ENCODE assay signal across 20 cellular contexts in genomic region chr11:60454212-60454611, GRCh38. TPM values are rescaled to one million over a fixed set of nuclear protein-coding genes. Genes with fewer than 3 reads are reported as not detected.
DNase-seq lines count a peak whose midpoint lies in the region; ATAC-seq, FAIRE-seq and TF ChIP-seq lines count a peak whose summit lies in the region.
"Had no signal": no experiment of that assay in that cellular context is flagged by ENCODE, and none has a peak within 500 bp of the region (broad histone marks: within the 10 kb centered on the region; RNA-seq: fewer than 3 reads in every experiment).

No MANE protein-coding gene starts in this region.

- intact Hi-C loops in spleen (cut with DNase I; ENCODE audit: low total_unique reads) = no loop called here

- peak overlapping the region in 6 of 11 experiments; percentile 7 to 85 (median 72); a peak in 11 of 22 replicates for H3K4me2 ChIP-seq in BLaER1 treated with 17β-estradiol and CSF1 and Interleukin-3, amounts not matched to agents 10 nM and 100 nM

- TF ChIP-seq POLR2A in spleen (IDR thresholded peaks at IDR 0.05) = no peak

- H3K27ac ChIP-seq in BLaER1 treated with 17β-estradiol and CSF1 and Interleukin-3, amounts not matched to agents 10 nM and 100 nM = no peak overlapping the region
- peak overlapping the region in 7 of 8 donors; percentile 34 to 85 (median 77) for H3K27ac ChIP-seq in spleen
- H3K27ac ChIP-seq: C4-2B, RWPE1 had no signal

- peaks cover 5% of the 10 kb centered on the region for H3K9me3 Mint-ChIP-seq in activated naive CD8-positive, alpha-beta T cell treated with anti-CD3 and anti-CD28 coated beads for 36 hours

- peaks cover 5% of the 10 kb centered on the region for H3K4me1 Mint-ChIP-seq in activated naive CD8-positive, alpha-beta T cell treated with anti-CD3 and anti-CD28 coated beads for 36 hours

- peak; percentile 70 for FAIRE-seq in GM19239 (lab: Jason Lieb, UNC)
- FAIRE-seq: A204.1 had no signal

- ATAC-seq in GM19328 (IDR thresholded peaks at IDR 0.05; ENCODE audit: unreplicated experiment) = no peak
- ATAC-seq: PC-3, SK-N-SH treated with all-trans-retinoic acid at 6 μM for 48 hours had no signal

- peaks cover 5% of the 10 kb centered on the region for H3K27me3 Mint-ChIP-seq in activated naive CD8-positive, alpha-beta T cell treated with anti-CD3 and anti-CD28 coated beads for 36 hours

- no peak for DNase-seq in GM19239 (ENCODE audit: insufficient read length, low spot score)
- DNase-seq in activated naive CD8-positive, alpha-beta T cell treated with anti-CD3 and anti-CD28 coated beads for 36 hours = no peak
- DNase-seq in spleen = no peak
- DNase-seq in GM10266 (ENCODE audit: extremely low spot score) = no peak
- DNase-seq in C1 segment of cervical spinal cord (lab: John Stamatoyannopoulos, UW) = no peak
- DNase-seq: DMS79, NCI-H1092 treated with DMSO at 0.1 percent for 48 hours, NCI-H1694, NCI-H2081 treated with DMSO at 0.1 percent for 48 hours, NCI-H510A, NCI-H774, PC-3, SIG-M5 had no signal

- peaks cover 11 to 22% (median 15%) of the 10 kb centered on the region in 11 experiments for H3K9me3 ChIP-seq in BLaER1 treated with 17β-estradiol and CSF1 and Interleukin-3, amounts not matched to agents 10 nM and 100 nM (replicated peaks in 1 of 11)
- H3K9me3 ChIP-seq in spleen = no peaks in the 10 kb centered on the region

- H3K4me3 Mint-ChIP-seq in activated naive CD8-positive, alpha-beta T cell treated with anti-CD3 and anti-CD28 coated beads for 36 hours = no peak overlapping the region

- H3K27me3 ChIP-seq in BLaER1 treated with 17β-estradiol and CSF1 and Interleukin-3, amounts not matched to agents 10 nM and 100 nM = no peaks in the 10 kb centered on the region
- no peaks in the 10 kb centered on the region for H3K27me3 ChIP-seq in spleen (replicated peaks in 1 of 7)

- TF ChIP-seq CTCF in spleen (IDR thresholded peaks at IDR 0.05 in 8 of 11, conservative IDR thresholded peaks at IDR 0.05 in 3 of 11) (no peak), GM10266 (IDR thresholded peaks at IDR 0.05; ENCODE audit: control insufficient read depth, insufficient read depth, low read depth, missing control alignments) (no peak)

- H3K36me3 Mint-ChIP-seq in activated naive CD8-positive, alpha-beta T cell treated with anti-CD3 and anti-CD28 coated beads for 36 hours = no peaks in the 10 kb centered on the region

- no peaks in the 10 kb centered on the region for H4K20me1 ChIP-seq in BLaER1 treated with 17β-estradiol and CSF1 and Interleukin-3, amounts not matched to agents 10 nM and 100 nM

- peak overlapping the region; percentile 10 for H3K27ac Mint-ChIP-seq in activated naive CD8-positive, alpha-beta T cell treated with anti-CD3 and anti-CD28 coated beads for 36 hours

- H3K4me1 ChIP-seq in BLaER1 treated with 17β-estradiol and CSF1 and Interleukin-3, amounts not matched to agents 10 nM and 100 nM = peaks cover 13 to 51% (median 40%) of the 10 kb centered on the region in 10 experiments
- peaks cover 0 to 31% (median 8%) of the 10 kb centered on the region in 6 donors for H3K4me1 ChIP-seq in spleen

- H3K36me3 ChIP-seq in BLaER1 treated with 17β-estradiol and CSF1 and Interleukin-3, amounts not matched to agents 10 nM and 100 nM = no peaks in the 10 kb centered on the region
- H3K36me3 ChIP-seq in spleen = no peaks in the 10 kb centered on the region

- H3K9ac ChIP-seq in BLaER1 treated with 17β-estradiol and CSF1 and Interleukin-3, amounts not matched to agents 10 nM and 100 nM = no peak overlapping the region

- no peak overlapping the region for H3K4me3 ChIP-seq in BLaER1 treated with 17β-estradiol and CSF1 and Interleukin-3, amounts not matched to agents 10 nM and 100 nM
- H3K4me3 ChIP-seq in spleen = no peak overlapping the region

RNA-seq across cellular contexts. Expression of gene MS4A1, which starts 1.4 kb away (rescaled TPM):
- 1 to 10 TPM; 7.1 to 7.3 TPM for total RNA-seq in activated naive CD8-positive, alpha-beta T cell treated with anti-CD3 and anti-CD28 coated beads for 36 hours
- 100 to 1,000 TPM; 237 to 532 (median 344) TPM for total RNA-seq in spleen
- 1,000 to 10,000 TPM in 1 of 3 donors, 100 to 1,000 TPM in 2; 575 to 1,116 (median 717) TPM for polyA plus RNA-seq in spleen
- total RNA-seq: H4, PC-3 had no signal

RNA-seq across cellular contexts. Expression of gene MS4A5, which starts 24.8 kb away (rescaled TPM):
- not detected for total RNA-seq in activated naive CD8-positive, alpha-beta T cell treated with anti-CD3 and anti-CD28 coated beads for 36 hours
- total RNA-seq in spleen = not detected
- not detected for polyA plus RNA-seq in spleen
- total RNA-seq: H4, PC-3 had no signal

RNA-seq across cellular contexts. Expression of gene MS4A12, which starts 38.4 kb away (rescaled TPM):
- not detected for total RNA-seq in activated naive CD8-positive, alpha-beta T cell treated with anti-CD3 and anti-CD28 coated beads for 36 hours
- total RNA-seq in spleen = not detected
- under 1 TPM in 1 of 3 donors, not detected in 2; 0.10 TPM for polyA plus RNA-seq in spleen
- total RNA-seq: H4, PC-3 had no signal

RNA-seq across cellular contexts. Expression of gene MS4A14, which starts 58.0 kb away (rescaled TPM):
- not detected for total RNA-seq in activated naive CD8-positive, alpha-beta T cell treated with anti-CD3 and anti-CD28 coated beads for 36 hours
- 10 to 100 TPM in 2 of 7 donors, 1 to 10 TPM in 5; 2.6 to 18.0 (median 6.3) TPM for total RNA-seq in spleen
- polyA plus RNA-seq in spleen = 1 to 10 TPM; 1.0 to 5.3 (median 2.4) TPM
- total RNA-seq: H4 had no signal

Comparison
In these comparisons a context has a peak if more than half of its experiments do, and no peak if none do; other contexts are left out.
1. H3K27ac ChIP-seq: peak in spleen (7 of 8); none in BLaER1 treated with 17β-estradiol and CSF1 and Interleukin-3, amounts not matched to agents 10 nM and 100 nM (0 of 11).
2. RNA of gene MS4A1, which starts 1.4 kb away (total RNA-seq): 237 to 532 TPM in spleen; 7.1 to 7.3 TPM in activated naive CD8-positive, alpha-beta T cell treated with anti-CD3 and anti-CD28 coated beads for 36 hours; every median in the first group is over 10 times any median in the second.